15 cellular contexts compared by ENCODE assay signal in genomic region chr1:224201336-224201735, GRCh38. TPM values are rescaled to one million over a fixed set of nuclear protein-coding genes. Genes with fewer than 3 reads are reported as not detected.
DNase-seq lines count a peak whose midpoint lies in the region; ATAC-seq and TF ChIP-seq lines count a peak whose summit lies in the region.
"Had no signal": no experiment of that assay in that cellular context is flagged by ENCODE, and none has a peak within 500 bp of the region (broad histone marks: within the 10 kb centered on the region; RNA-seq: fewer than 3 reads in every experiment).

No MANE protein-coding gene starts in this region.

- no peak for ATAC-seq in HG02642 (IDR thresholded peaks at IDR 0.05; ENCODE audit: poor library complexity, unreplicated experiment)

- DNase-seq in GM03348 (ENCODE audit: low spot score) = peak; percentile 42
- peak; percentile 55 for DNase-seq in amniotic epithelial cell (ENCODE audit: low read depth)
- DNase-seq in kidney tubule cell (ENCODE audit: low spot score) = peak; percentile 76
- no peak for DNase-seq in suprapubic skin (ENCODE audit: low spot score in 2 of 2)
- DNase-seq in HPDE6-E6E7 (ENCODE audit: extremely low spot score) = no peak
- no peak for DNase-seq in activated CD4-positive, alpha-beta T cell treated with anti-CD3 and anti-CD28 coated beads, Interleukin-2, amount 50 U/mL, for 1 hour
- DNase-seq: DMS 273 treated with DMSO at 0.1 percent for 48 hours, H7, IMR-90, NCI-H1930, NCI-H510A treated with DMSO at 0.1 percent for 48 hours, Peyer's patch, Right ventricle myocardium superior had no signal

- 63% methylated on average over 5 of the region's 5 CpGs for WGBS in suprapubic skin

- H3K36me3 ChIP-seq in suprapubic skin = no peaks in the 10 kb centered on the region
- H3K36me3 ChIP-seq: Peyer's patch had no signal

- no peaks in the 10 kb centered on the region for H3K27me3 ChIP-seq in suprapubic skin
- H3K27me3 ChIP-seq: BLaER1 treated with 17β-estradiol and CSF1 and Interleukin-3, amounts not matched to agents 10 nM and 100 nM; Peyer's patch had no signal

- H3K9me3 ChIP-seq in suprapubic skin = no peaks in the 10 kb centered on the region
- H3K9me3 ChIP-seq: BLaER1 treated with 17β-estradiol and CSF1 and Interleukin-3, amounts not matched to agents 10 nM and 100 nM; Peyer's patch had no signal

- TF ChIP-seq CTCF in suprapubic skin (IDR thresholded peaks at IDR 0.05) = no peak

- H3K4me1 ChIP-seq in suprapubic skin = peaks cover 70% of the 10 kb centered on the region

- H3K4me3 ChIP-seq in suprapubic skin = no peak overlapping the region
- H3K4me3 ChIP-seq: BLaER1 treated with 17β-estradiol and CSF1 and Interleukin-3, amounts not matched to agents 10 nM and 100 nM; Peyer's patch had no signal

- no peak for TF ChIP-seq EP300 in suprapubic skin (IDR thresholded peaks at IDR 0.05)

- no peak for TF ChIP-seq POLR2A in suprapubic skin (IDR thresholded peaks at IDR 0.05)

- H3K27ac ChIP-seq in suprapubic skin = peak overlapping the region; percentile 59
- H3K27ac ChIP-seq: Peyer's patch had no signal

RNA-seq across cellular contexts. Expression of gene DEGS1, which starts 18.3 kb away (rescaled TPM):
- 100 to 1,000 TPM; 363 to 847 (median 705) TPM for total RNA-seq in suprapubic skin

Comparison
In these comparisons a context has a peak if more than half of its experiments do, and no peak if none do; other contexts are left out.
1. DNase-seq: peak in GM03348 (single experiment), amniotic epithelial cell (single experiment) and kidney tubule cell (single experiment); none in suprapubic skin (0 of 2), HPDE6-E6E7 (single experiment) and activated CD4-positive, alpha-beta T cell treated with anti-CD3 and anti-CD28 coated beads, Interleukin-2, amount 50 U/mL, for 1 hour (single experiment).